In the genomic region with DNA sequence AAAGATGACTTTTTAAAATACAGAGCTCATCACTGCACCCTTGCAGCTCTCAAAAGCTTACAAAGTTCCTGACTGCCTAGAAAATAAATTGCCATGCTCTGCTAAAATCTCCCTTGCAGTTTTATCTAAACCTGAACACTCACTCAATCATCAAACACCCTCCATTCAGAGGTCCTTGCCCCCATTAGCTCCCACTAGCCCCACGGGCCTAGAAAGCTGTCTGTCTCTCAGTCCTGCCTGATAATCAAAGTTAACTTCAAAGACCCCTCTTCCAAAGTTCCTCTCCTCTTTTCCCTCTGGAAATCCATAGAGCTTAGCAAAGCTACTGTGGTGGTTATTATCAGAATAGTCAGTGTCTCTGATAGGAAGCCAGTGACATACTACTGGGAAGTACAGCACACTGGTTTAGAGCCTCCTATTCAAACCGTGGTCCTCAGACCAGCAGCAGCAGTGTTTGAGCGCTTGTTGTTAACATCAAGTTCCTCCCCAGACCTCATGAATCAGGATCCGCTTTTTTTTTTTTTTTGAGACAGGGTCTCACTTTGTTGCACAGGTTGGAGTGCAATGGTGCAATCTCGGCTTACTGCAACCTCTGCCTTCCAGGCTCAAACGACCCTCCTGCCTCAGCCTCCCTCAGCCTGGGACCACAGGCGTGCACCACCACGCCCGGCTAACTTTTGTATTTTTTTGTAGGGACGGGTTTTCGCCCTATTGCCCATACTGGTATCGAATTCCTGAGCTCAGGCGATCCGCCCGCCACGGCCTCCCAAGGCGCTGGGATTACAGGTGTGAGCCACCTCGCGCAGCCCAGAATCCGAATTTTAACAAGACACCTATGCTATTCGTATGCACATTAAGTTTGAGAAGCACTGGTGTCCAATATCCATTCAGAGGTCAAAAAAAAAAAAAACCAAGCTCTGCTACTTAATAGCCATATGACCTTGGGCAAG, we compare ENCODE assay signal across 8 cellular contexts. TPM values are rescaled to one million over a fixed set of nuclear protein-coding genes. Genes with fewer than 3 reads are reported as not detected.
DNase-seq lines count a peak whose midpoint lies in the region; ATAC-seq, FAIRE-seq and TF ChIP-seq lines count a peak whose summit lies in the region.

No MANE protein-coding gene starts in this region.

- BruUV-seq in IMR-90 (replicated peaks; lab: Mats Ljungman, UMichigan) = no TSS peak

- H3K4me1 Mint-ChIP-seq in brain = peaks cover 67% of the 10 kb centered on the region

- H3K4ac ChIP-seq in IMR-90 (ENCODE audit: low read depth, low read length) = peak overlapping the region; percentile 90; the same call in 1 of the 2 replicates

- peaks cover 17% of the 10 kb centered on the region for H3K9me1 ChIP-seq in IMR-90 (ENCODE audit: insufficient read depth, low read length)

- no peak overlapping the region for H2BK15ac ChIP-seq in IMR-90 (ENCODE audit: low read depth, low read length)

- H3K36me3 ChIP-seq in IMR-90 (ENCODE audit: control insufficient read depth, insufficient read depth, low read length) = 0 out of 2 replicates have a peak, but pooled peaks cover 2% of the 10 kb centered on the region

- H3K14ac ChIP-seq in IMR-90 (replicated peaks; ENCODE audit: low read depth, low read length) = peak overlapping the region; percentile 94; the same call in 1 of the 2 replicates

- H4K8ac ChIP-seq in IMR-90 (ENCODE audit: low read depth in 2 of 2, low read length in 2 of 2) = peak overlapping the region; percentile 93 to 99; a peak in 1 of 4 replicates

- H3K23ac ChIP-seq in IMR-90 (ENCODE audit: low read depth, low read length) = peak overlapping the region; percentile 99

- POLR2A ChIA-PET in A549 (lab: Yijun Ruan, JAX) = interaction anchor here (0.6 to 1.9 kb wide), 5 partner anchors 10 to 252 kb away, joined by 3 to 8 read pairs (median 4); a partner anchor contains a TSS
- POLR2A ChIA-PET in IMR-90 (lab: Charles Lee; ENCODE audit: unreplicated experiment) = interaction anchor here (0.5 to 0.9 kb wide), 4 partner anchors 12 to 99 kb away, joined by 3 to 4 read pairs (median 4); no protein-coding TSS in a partner anchor

- no peak overlapping the region for H2AFZ ChIP-seq in IMR-90 (replicated peaks; ENCODE audit: low read length, poor library complexity)

- H4K20me1 ChIP-seq in IMR-90 (ENCODE audit: insufficient read depth, low read length) = peaks cover 32% of the 10 kb centered on the region

- H3K18ac ChIP-seq in IMR-90 (ENCODE audit: low read depth, low read length) = no peak overlapping the region

- no peaks in the 10 kb centered on the region for H3K27me3 ChIP-seq in IMR-90 (ENCODE audit: control insufficient read depth, insufficient read depth, low read length)
- H3K27me3 ChIP-seq in mononuclear cell (ENCODE audit: insufficient read depth, low read length) = no peaks in the 10 kb centered on the region

- dilution Hi-C loops in IMR-90 (cut with HindIII; ENCODE audit: low sequenced_read_pairs, unreplicated experiment) = no loop called here

- peak overlapping the region; percentile 92 for H2AK9ac ChIP-seq in IMR-90 (replicated peaks; ENCODE audit: low read depth, low read length, poor library complexity)

- 34% methylated on average over 21 of the region's 21 CpGs for WGBS in A549 (ENCODE audit: missing lambda C conversion rate)
- WGBS in IMR-90 (ENCODE audit: extremely low coverage in 2 of 2, insufficient read length in 1 of 2), 2 experiments = 45% methylated on average over 7 of the region's 21 CpGs; no CpG with 5 or more reads in 1 of the 2 experiments

- peak overlapping the region; percentile 89 to 98; a peak in 5 of 6 replicates for H3K27ac ChIP-seq in A549
- H3K27ac ChIP-seq in IMR-90 (ENCODE audit: insufficient read depth, low read length) = no peak overlapping the region

- no peak for ATAC-seq in A549
- ATAC-seq in IMR-90 (ENCODE audit: low read depth) = no peak
- no peak for ATAC-seq in HG02870 (IDR thresholded peaks at IDR 0.05; ENCODE audit: unreplicated experiment)
- no peak for ATAC-seq in HG03460 (IDR thresholded peaks at IDR 0.05; ENCODE audit: unreplicated experiment)

- no peak overlapping the region for H2BK120ac ChIP-seq in IMR-90 (ENCODE audit: low read depth, low read length)

- intact Hi-C loops in IMR-90 (cut with micrococcal nuclease) = no loop called here

- H3K79me1 ChIP-seq in IMR-90 (ENCODE audit: low read depth in 1 of 2, low read length in 2 of 2) = peaks cover 8 to 51% of the 10 kb centered on the region in 2 experiments

- TF ChIP-seq RAD21 in A549 (conservative IDR thresholded peaks at IDR 0.05 in 1 of 2, IDR thresholded peaks at IDR 0.05 in 1 of 2) (no peak), IMR-90 (IDR thresholded peaks at IDR 0.05; ENCODE audit: low read length) (no peak)

- no peak overlapping the region for H2BK20ac ChIP-seq in IMR-90 (ENCODE audit: low read depth, low read length)

- no peak overlapping the region for H4K5ac ChIP-seq in IMR-90 (ENCODE audit: low read depth, low read length)

- in situ Hi-C loops in IMR-90 (cut with MboI; ENCODE audit: low sequenced_read_pairs) = no loop called here

- no peak overlapping the region for H4K91ac ChIP-seq in IMR-90 (ENCODE audit: insufficient read depth, low read depth, low read length)

- H3K4me2 ChIP-seq in A549 (peak overlapping the region; percentile 97), IMR-90 (ENCODE audit: low read depth, low read length) (peak overlapping the region; percentile 38)

- TF ChIP-seq CTCF in A549 (IDR thresholded peaks at IDR 0.05) = no peak
- no peak for TF ChIP-seq CTCF in IMR-90 (conservative IDR thresholded peaks at IDR 0.05; ENCODE audit: low read depth, low read length)
- TF ChIP-seq CTCF in brain (conservative IDR thresholded peaks at IDR 0.05) = no peak

- no peak overlapping the region for H2BK5ac ChIP-seq in IMR-90 (ENCODE audit: low read depth, low read length, poor library complexity, severe bottlenecking)

- no peak for FAIRE-seq in A549 (lab: Jason Lieb, UNC)

- H3K27me3 Mint-ChIP-seq in brain = peaks cover 4% of the 10 kb centered on the region

- DNase-seq in A549 (ENCODE audit: low read depth in 1 of 2, low spot score in 1 of 2) = no peak
- no peak for DNase-seq in IMR-90
- DNase-seq in NCI-H2227 (lab: John Stamatoyannopoulos, UW; ENCODE audit: unreplicated experiment) = no peak
- DNase-seq in activated effector memory CD4-positive, alpha-beta T cell treated with Interleukin-2 at 50 U/mL for 16 hours = no peak

- peak overlapping the region; percentile 66 for H3K56ac ChIP-seq in IMR-90 (ENCODE audit: extremely low read depth, insufficient read depth, low read length)

- peak overlapping the region; percentile 91 for H3K9ac ChIP-seq in IMR-90 (ENCODE audit: low read depth, low read length)

- TF ChIP-seq EP300 in A549 (IDR thresholded peaks at IDR 0.05) = no peak

- CTCF ChIA-PET in A549 (lab: Yijun Ruan, JAX) = interaction anchor here (0.6 to 1.4 kb wide), 3 partner anchors 9 to 1031 kb away, joined by 3 to 4 read pairs (median 3); no protein-coding TSS in a partner anchor
- CTCF ChIA-PET in IMR-90 (lab: Yijun Ruan, JAX) = interaction anchor here (0.6 to 1.1 kb wide), 2 partner anchors 20 to 32 kb away, joined by 3 read pairs; no protein-coding TSS in a partner anchor

- peak overlapping the region; percentile 94 to 98 (median 96) for H3K27ac Mint-ChIP-seq in brain

- H3K9me3 ChIP-seq in A549 (no peaks in the 10 kb centered on the region), IMR-90 (ENCODE audit: control insufficient read depth, insufficient read depth, low read length) (no peaks in the 10 kb centered on the region), mononuclear cell (ENCODE audit: low read depth, low read length) (no peaks in the 10 kb centered on the region)

- H2AK5ac ChIP-seq in IMR-90 (ENCODE audit: low read depth, low read length) = peak overlapping the region; percentile 38; the same call in 1 of the 2 replicates

- no peaks in the 10 kb centered on the region for H3K9me3 Mint-ChIP-seq in brain

- H3K4me3 ChIP-seq in A549 = peak overlapping the region; percentile 78
- peak overlapping the region; percentile 78 for H3K4me3 ChIP-seq in IMR-90 (ENCODE audit: insufficient read depth, low read depth, low read length)
- peak overlapping the region; percentile 95 for H3K4me3 ChIP-seq in mononuclear cell (ENCODE audit: low read length)

- H3K4me1 ChIP-seq in A549 (peaks cover 11% of the 10 kb centered on the region; the same call in 2 of the 3 replicates), IMR-90 (ENCODE audit: control insufficient read depth, insufficient read depth, low read length) (peaks cover 4% of the 10 kb centered on the region; the same call in 1 of the 2 replicates), mononuclear cell (ENCODE audit: insufficient read depth, low read length) (peaks cover 46% of the 10 kb centered on the region)

- peak overlapping the region; percentile 93 to 98 (median 97) for H3K4me3 Mint-ChIP-seq in brain

- H3K36me3 Mint-ChIP-seq in brain = peaks cover 37% of the 10 kb centered on the region

- no peak for TF ChIP-seq POLR2A in A549 (IDR thresholded peaks at IDR 0.05; ENCODE audit: low read length)
- TF ChIP-seq POLR2A in IMR-90 (IDR thresholded peaks at IDR 0.05; ENCODE audit: low read depth, low read length) = no peak

RNA-seq across cellular contexts. Expression of a gene that starts 1.2 kb away (rescaled TPM):
- polyA plus RNA-seq in A549 (2011; rRNA removed) (138 and 148 TPM in 2 replicates), A549 (2017; fragmentation: RNase III; extraction: RNeasy Plus Mini Kit Qiagen cat#74134 plus additional on column Dnase treatment) (241 to 277 TPM (median 248 TPM) in 3 replicates), IMR-90 (2012; rRNA removed) (327 and 340 TPM in 2 replicates), brain (ENCODE audit: insufficient read depth, low read depth, low replicate concordance) (335 TPM)
- 270 and 298 TPM in 2 replicates for polyA plus RNA-seq in A549 (2012; cell fraction: cytosol; rRNA removed)
- 179 and 187 TPM in 2 replicates for polyA plus RNA-seq in A549 (2012; cell fraction: nucleus; rRNA removed)
- polyA minus RNA-seq in A549 (2011; rRNA and poly(A)+ RNA removed) = 27.2 and 43.9 TPM in 2 replicates
- total RNA-seq in IMR-90 (2012; rRNA removed) (143 and 146 TPM in 2 replicates), mononuclear cell (18.5 TPM)
- polyA plus RNA-seq in IMR-90 (2012; cell fraction: cytosol; rRNA removed) = 318 and 528 TPM in 2 replicates
- 62.6 and 69.0 TPM in 2 replicates for polyA plus RNA-seq in IMR-90 (2012; cell fraction: nucleus; rRNA removed; ENCODE audit: low replicate concordance)

RNA-seq across cellular contexts. Expression of a gene that starts 14.8 kb away (rescaled TPM):
- polyA plus RNA-seq in A549 (2011; rRNA removed) = not detected in 2 replicates
- not detected in 2 replicates for polyA plus RNA-seq in A549 (2012; cell fraction: cytosol; rRNA removed)
- not detected in 2 replicates for polyA plus RNA-seq in A549 (2012; cell fraction: nucleus; rRNA removed)
- polyA plus RNA-seq in A549 (2017; fragmentation: RNase III; extraction: RNeasy Plus Mini Kit Qiagen cat#74134 plus additional on column Dnase treatment) = not detected in 3 replicates
- polyA minus RNA-seq in A549 (2011; rRNA and poly(A)+ RNA removed) = not detected in 2 replicates
- not detected in 2 replicates for total RNA-seq in IMR-90 (2012; rRNA removed)
- polyA plus RNA-seq in IMR-90 (2012; rRNA removed) = not detected in 2 replicates
- 0.08 TPM in 1 of 2 replicates, not detected in the other for polyA plus RNA-seq in IMR-90 (2012; cell fraction: cytosol; rRNA removed)
- polyA plus RNA-seq in IMR-90 (2012; cell fraction: nucleus; rRNA removed; ENCODE audit: low replicate concordance) = 0.07 and 0.13 TPM in 2 replicates
- 1.4 TPM for polyA plus RNA-seq in brain (ENCODE audit: insufficient read depth, low read depth, low replicate concordance)
- total RNA-seq in mononuclear cell = 0.31 TPM

RNA-seq across cellular contexts. Expression of a gene that starts 55.4 kb away (rescaled TPM):
- polyA plus RNA-seq in A549 (2011; rRNA removed) = 3.2 and 3.6 TPM in 2 replicates
- 2.6 and 2.8 TPM in 2 replicates for polyA plus RNA-seq in A549 (2012; cell fraction: cytosol; rRNA removed)
- polyA plus RNA-seq in A549 (2012; cell fraction: nucleus; rRNA removed) = 0.92 and 1.0 TPM in 2 replicates
- polyA plus RNA-seq in A549 (2017; fragmentation: RNase III; extraction: RNeasy Plus Mini Kit Qiagen cat#74134 plus additional on column Dnase treatment) = 2.4 to 2.7 TPM (median 2.6 TPM) in 3 replicates
- 1.6 and 3.2 TPM in 2 replicates for polyA minus RNA-seq in A549 (2011; rRNA and poly(A)+ RNA removed)
- total RNA-seq in IMR-90 (2012; rRNA removed) = 0.83 and 0.90 TPM in 2 replicates
- 0.97 and 1.3 TPM in 2 replicates for polyA plus RNA-seq in IMR-90 (2012; rRNA removed)
- polyA plus RNA-seq in IMR-90 (2012; cell fraction: cytosol; rRNA removed) = 0.63 and 0.81 TPM in 2 replicates
- polyA plus RNA-seq in IMR-90 (2012; cell fraction: nucleus; rRNA removed; ENCODE audit: low replicate concordance) = 0.12 and 0.50 TPM in 2 replicates
- polyA plus RNA-seq in brain (ENCODE audit: insufficient read depth, low read depth, low replicate concordance) = 31.0 TPM
- total RNA-seq in mononuclear cell = not detected
